ENCODE assay signal across 8 cellular contexts in genomic region chr22:37639070-37639760, GRCh38. TPM values are rescaled to one million over a fixed set of nuclear protein-coding genes. Genes with fewer than 3 reads are reported as not detected.
DNase-seq lines count a peak whose midpoint lies in the region; ATAC-seq, FAIRE-seq and TF ChIP-seq lines count a peak whose summit lies in the region.

TSS of gene SH3BP1 (plus strand) at chr22:37639669. CDS start at chr22:37639788, 119 bp downstream.

- POLR2A ChIA-PET in SK-N-SH (lab: Yijun Ruan, JAX), result interaction anchor here (0.5 to 1.0 kb wide), 2 partner anchors 13 to 36 kb away, joined by 3 to 4 read pairs; partner anchors contain the start of gene LGALS1

- H3K27ac ChIP-seq in SK-N-SH (ENCODE audit: low read depth in 2 of 2, low read length in 1 of 2), result peak within 1 kb of the TSS in 1 of 2 experiments; percentile 68; a peak in 2 of 4 replicates
- H3K27ac ChIP-seq in astrocyte (ENCODE audit: low read depth, low read length), result no peak within 1 kb of the TSS

- DNase-seq in ACHN (peak; percentile 20), SK-N-SH (peak; percentile 89), astrocyte (ENCODE audit: low read depth) (no peak), DMS153 (lab: John Stamatoyannopoulos, UW) (no peak)
- DNase-seq in stimulated activated CD4-positive, alpha-beta T cell treated with anti-CD3 and anti-CD28 coated beads, Interleukin-15, amount 100 ng/mL, for 24 hours, result peak; percentile 79

- no peak for ATAC-seq in HG03280 (IDR thresholded peaks at IDR 0.05; ENCODE audit: unreplicated experiment)

- peaks cover 4% of the 10 kb centered on the region for H3K36me3 Mint-ChIP-seq in astrocyte (ENCODE audit: low read depth, unreplicated experiment)

- H3K9me3 ChIP-seq in SK-N-SH, result no peaks in the 10 kb centered on the region
- H3K9me3 ChIP-seq in astrocyte (ENCODE audit: insufficient read depth, low read depth, low read length), result no peaks in the 10 kb centered on the region
- no peaks in the 10 kb centered on the region for H3K9me3 ChIP-seq in iPS-18c (ENCODE audit: control insufficient read depth, insufficient read depth, low read length)

- H3K9me2 ChIP-seq in SK-N-SH, result no peaks in the 10 kb centered on the region

- H3K4me2 ChIP-seq in SK-N-SH (peak within 1 kb of the TSS; percentile 98), astrocyte (ENCODE audit: low read length) (peak within 1 kb of the TSS; percentile 97)

- H3K4me3 ChIP-seq in SK-N-SH (ENCODE audit: low read depth in 2 of 2, low read length in 1 of 2), result peak within 1 kb of the TSS; percentile 66 to 77
- H3K4me3 ChIP-seq in astrocyte (ENCODE audit: insufficient read depth, low read depth, low read length), result peak within 1 kb of the TSS; percentile 57
- H3K4me3 ChIP-seq in iPS-18c (ENCODE audit: insufficient read depth, low read depth, low read length), result peak within 1 kb of the TSS; percentile 55

- no peak for TF ChIP-seq CTCF in SK-N-SH (IDR thresholded peaks at IDR 0.05)
- TF ChIP-seq CTCF in astrocyte (IDR thresholded peaks at IDR 0.05; ENCODE audit: insufficient read depth, low read depth, low read length), result no peak

- no peak for TF ChIP-seq RAD21 in SK-N-SH (IDR thresholded peaks at IDR 0.05; ENCODE audit: low read length)

- peaks cover 7% of the 10 kb centered on the region; the same call in 1 of the 2 replicates for H3K79me2 ChIP-seq in SK-N-SH (ENCODE audit: insufficient read depth)
- peaks cover 4% of the 10 kb centered on the region for H3K79me2 ChIP-seq in astrocyte (ENCODE audit: insufficient read depth, low read length)

- no peak for FAIRE-seq in astrocyte (lab: Jason Lieb, UNC)

- H3K4me3 Mint-ChIP-seq in astrocyte (ENCODE audit: unreplicated experiment), result peak within 1 kb of the TSS; percentile 87

- H3K4me1 ChIP-seq in SK-N-SH (ENCODE audit: control insufficient read depth in 1 of 2, insufficient read depth in 2 of 2, low read depth in 1 of 2, low read length in 1 of 2), result peaks cover 15 to 54% of the 10 kb centered on the region in 2 experiments
- peaks cover 37% of the 10 kb centered on the region for H3K4me1 ChIP-seq in astrocyte (ENCODE audit: insufficient read depth, low read length)

- 31% methylated on average over 27 of the region's 57 CpGs for WGBS in SK-N-SH (ENCODE audit: low lambda C conversion rate)

- H3K4me1 Mint-ChIP-seq in astrocyte (ENCODE audit: low read depth, unreplicated experiment), result peaks cover 29% of the 10 kb centered on the region

- TF ChIP-seq POLR2A in GM18526 (IDR thresholded peaks at IDR 0.05; ENCODE audit: extremely low read depth, insufficient read length), result peak; percentile 38

- no peaks in the 10 kb centered on the region for H3K9me3 Mint-ChIP-seq in astrocyte (ENCODE audit: unreplicated experiment)

- 0 out of 2 replicates have a peak, but pooled peaks cover 4% of the 10 kb centered on the region for H4K20me1 ChIP-seq in SK-N-SH (ENCODE audit: insufficient read depth)
- peaks cover 10% of the 10 kb centered on the region for H4K20me1 ChIP-seq in astrocyte (ENCODE audit: insufficient read depth, low read length)

- H2AFZ ChIP-seq in SK-N-SH (ENCODE audit: low read depth), result peak within 1 kb of the TSS; percentile 82; the same call in 1 of the 2 replicates
- H2AFZ ChIP-seq in astrocyte (ENCODE audit: low read depth, low read length), result peak within 1 kb of the TSS; percentile 31

- no peaks in the 10 kb centered on the region for H3K27me3 Mint-ChIP-seq in astrocyte (ENCODE audit: low read depth, unreplicated experiment)

- H3K27me3 ChIP-seq in SK-N-SH (ENCODE audit: insufficient read depth), result no peaks in the 10 kb centered on the region
- H3K27me3 ChIP-seq in astrocyte (ENCODE audit: insufficient read depth, low read length), result no peaks in the 10 kb centered on the region

- H3K9ac ChIP-seq in SK-N-SH (peak within 1 kb of the TSS; percentile 73), astrocyte (ENCODE audit: low read length) (peak within 1 kb of the TSS; percentile 75)

- CTCF ChIA-PET in SK-N-SH (lab: Yijun Ruan, JAX), result interaction anchor here (1.0 to 34.3 kb wide), 4 partner anchors 12 to 30 kb away, joined by 3 to 898 read pairs (median 10); partner anchors contain the start of genes LGALS1, NOL12 and PDXP

- no peak for TF ChIP-seq EP300 in SK-N-SH (IDR thresholded peaks at IDR 0.05; ENCODE audit: borderline replicate concordance in 1 of 2, low read depth in 1 of 2, low read length in 1 of 2)

- H3K36me3 ChIP-seq in SK-N-SH (replicated peaks in 1 of 2; ENCODE audit: control insufficient read depth in 1 of 2, insufficient read depth in 2 of 2, low read length in 1 of 2) (peaks cover 0 to 3% of the 10 kb centered on the region in 2 experiments), astrocyte (ENCODE audit: insufficient read depth, low read length) (no peaks in the 10 kb centered on the region)

- no peak within 1 kb of the TSS for H3K27ac Mint-ChIP-seq in astrocyte (ENCODE audit: unreplicated experiment)

- H3F3A ChIP-seq in SK-N-SH (replicated peaks; ENCODE audit: insufficient read depth), result peaks cover 9% of the 10 kb centered on the region

- in situ Hi-C loops in ACHN (cut with HindIII; ENCODE audit: low pct_ligation_motif_present, low pct_unique_long_range_greater_than_20kb, low sequenced_read_pairs), result no loop called here

TF ChIP-seq in SK-N-SH, 30 proteins besides CTCF, POLR2A, EP300 and RAD21:
- TF ChIP-seq NFIC (IDR thresholded peaks at IDR 0.05; ENCODE audit: borderline replicate concordance) (no peak), SIN3A (IDR thresholded peaks at IDR 0.05; ENCODE audit: borderline replicate concordance, low read depth, low read length) (peak; percentile 15; the same call in 1 of the 2 replicates)

RNA-seq across cellular contexts. Expression of gene SH3BP1, which starts in this region (rescaled TPM):
- 8.6 and 8.9 TPM in 2 replicates for polyA plus RNA-seq in SK-N-SH (2012; rRNA removed)
- 5.9 and 10.2 TPM in 2 replicates for polyA plus RNA-seq in SK-N-SH (2012; cell fraction: cytosol; rRNA removed)
- 28.2 and 29.7 TPM in 2 replicates for polyA plus RNA-seq in SK-N-SH (2012; cell fraction: nucleus; rRNA removed)
- 26.5 and 31.6 TPM in 2 replicates for total RNA-seq in astrocyte

Comparison
In these comparisons a context has a peak if more than half of its experiments do, and no peak if none do; other contexts are left out.
1. DNase-seq: peak in ACHN (single experiment), SK-N-SH (single experiment) and stimulated activated CD4-positive, alpha-beta T cell treated with anti-CD3 and anti-CD28 coated beads, Interleukin-15, amount 100 ng/mL, for 24 hours (single experiment); none in astrocyte (single experiment) and DMS153 (single experiment).
2. Peak in every context shown above with its lines, with median percentiles within 50 percentile points of each other: H3K4me3 ChIP-seq.